Comparison of ENCODE assay signal across 9 cellular contexts in the genomic region with DNA sequence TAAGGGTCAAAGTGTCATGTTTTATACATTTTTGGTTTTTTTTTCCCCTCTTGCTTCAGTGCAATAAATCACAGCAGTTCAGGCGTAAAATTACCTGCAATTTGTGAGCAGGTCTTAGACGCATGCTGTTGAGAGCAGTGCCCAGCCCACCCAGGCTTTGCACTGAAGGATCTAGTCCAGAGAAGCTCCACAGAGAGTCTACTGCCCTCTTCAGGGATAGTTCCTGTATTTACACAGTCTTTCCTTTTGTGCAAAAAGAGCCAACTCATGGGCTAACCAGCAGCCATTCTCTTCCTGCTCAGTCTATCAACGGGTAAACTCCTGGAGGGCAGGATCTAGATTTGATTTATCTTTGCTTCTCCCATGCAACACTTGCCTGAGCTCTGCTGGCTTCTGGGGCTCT.
A peak's percentile ranks its signal among the peaks of the same experiment; 100 is the strongest.
DNase-seq lines count a peak whose midpoint lies in the region; ATAC-seq and TF ChIP-seq lines count a peak whose summit lies in the region.
"Had no signal": no experiment of that assay in that cellular context is flagged by ENCODE, and none has a peak within 500 bp of the region (broad histone marks: within the 10 kb centered on the region; RNA-seq: fewer than 3 reads in every experiment).

No MANE protein-coding gene starts in this region.

- ATAC-seq in GM18868 (IDR thresholded peaks at IDR 0.05; ENCODE audit: unreplicated experiment) (peak; percentile 45), foreskin keratinocyte (peak; percentile 38)

- intact Hi-C loops in vagina (cut with DNase I), result no loop called here

- TF ChIP-seq CTCF in AG09309 (IDR thresholded peaks at IDR 0.05; ENCODE audit: control insufficient read depth, insufficient read depth, low read depth, low read length, missing control alignments), result peak; percentile 43
- TF ChIP-seq CTCF in foreskin keratinocyte (conservative IDR thresholded peaks at IDR 0.05), result peak; percentile 57
- TF ChIP-seq CTCF in vagina (IDR thresholded peaks at IDR 0.05), result no peak

- H3K36me3 ChIP-seq in vagina, result no peaks in the 10 kb centered on the region
- H3K36me3 ChIP-seq: SJCRH30 had no signal

- peaks cover 12% of the 10 kb centered on the region for H3K27me3 ChIP-seq in foreskin keratinocyte
- no peaks in the 10 kb centered on the region for H3K27me3 ChIP-seq in vagina

- no peak overlapping the region for H3K4me3 ChIP-seq in AG09309 (ENCODE audit: control insufficient read depth, low read depth, low read length)
- no peak overlapping the region for H3K4me3 ChIP-seq in vagina
- H3K4me3 ChIP-seq: SJCRH30 had no signal

- H3K9me3 ChIP-seq in vagina, result no peaks in the 10 kb centered on the region

- DNase-seq in AG09309 (ENCODE audit: low read depth) (no peak), RPMI8226 (peak; percentile 32), foreskin keratinocyte (no peak), GM19240 (ENCODE audit: insufficient read length, low spot score) (no peak), NCI-H524 treated with DMSO at 0.1 percent for 48 hours (lab: John Stamatoyannopoulos, UW) (no peak), vagina (ENCODE audit: extremely low spot score in 2 of 2) (no peak), NCI-H510A treated with DMSO at 0.1 percent for 48 hours (lab: John Stamatoyannopoulos, UW) (no peak)

- H3K4me1 ChIP-seq in foreskin keratinocyte, result no peaks in the 10 kb centered on the region
- H3K4me1 ChIP-seq in vagina, result no peaks in the 10 kb centered on the region
- H3K4me1 ChIP-seq: SJCRH30 had no signal

- H3K27ac ChIP-seq in foreskin keratinocyte (no peak overlapping the region), vagina (no peak overlapping the region)
- H3K27ac ChIP-seq: SJCRH30 had no signal

- TF ChIP-seq POLR2A in vagina (IDR thresholded peaks at IDR 0.05), result no peak

Comparison
In these comparisons a context has a peak if more than half of its experiments do, and no peak if none do; other contexts are left out.
1. CTCF ChIP-seq: peak in AG09309 (single experiment) and foreskin keratinocyte (single experiment); none in vagina (0 of 3).